ENCODE assay signal across 1 cellular context in genomic region chr2:39202639-39203369, GRCh38.
TF ChIP-seq lines count a peak whose summit lies in the region.

No MANE protein-coding gene starts in this region.

TF ChIP-seq in GM23338, 12 proteins besides CTCF, POLR2A, EP300 and RAD21 (continued from another document):
- peak; percentile 77 for TF ChIP-seq ZNF462 (CRISPR knock-in tag; IDR thresholded peaks at IDR 0.05)
TF ChIP-seq in GM23338: peak in this region for 2.
